Comparison of ENCODE assay signal across 25 cellular contexts in the genomic region with DNA sequence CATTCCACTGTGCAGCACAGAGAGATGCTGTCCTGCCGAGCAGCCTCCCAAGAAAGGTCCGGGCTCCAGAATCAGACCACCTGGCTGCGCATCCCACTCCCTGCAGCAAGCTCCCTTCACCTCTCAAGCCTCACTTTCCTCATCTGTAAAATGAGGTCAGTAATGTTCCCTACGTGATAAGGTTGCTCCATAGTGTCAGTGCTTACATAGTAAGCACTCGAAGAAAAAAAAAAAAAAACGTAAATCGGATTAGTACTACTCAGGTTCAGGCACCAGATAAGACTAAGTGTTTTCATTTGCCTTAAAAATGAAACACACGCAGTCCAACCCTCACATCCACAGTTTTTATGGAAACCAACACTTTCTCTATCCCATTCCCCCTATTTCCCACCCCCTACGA.
"Had no signal": no experiment of that assay in that cellular context is flagged by ENCODE, and none has a peak within 500 bp of the region (broad histone marks: within the 10 kb centered on the region; RNA-seq: fewer than 3 reads in every experiment).

No MANE protein-coding gene starts in this region.

- DNase-seq: colonic mucosa; effector CD8-positive, alpha-beta T cell; esophagus squamous epithelium; foreskin melanocyte; glutamatergic neuron; heart right ventricle; hippocampal formation; left cardiac atrium; left lung; mesenchymal stem cell; midbrain; naive thymus-derived CD8-positive, alpha-beta T cell; nephron progenitor cell; pancreas; retina; right lobe of liver; small intestine; stimulated activated CD4-positive, alpha-beta T cell treated with anti-CD3 and anti-CD28 coated beads, Interleukin-15, amount 100 ng/mL, for 24 hours; stimulated activated CD4-positive, alpha-beta T cell treated with anti-CD3 and anti-CD28 coated beads, Interleukin-2, amount 100 ng/mL, for 48 hours; stimulated activated naive B cell treated with anti-CD40 and anti-IgM and Interleukin-4, amounts not matched to agents 10 μg/mL and 1 μg/mL and 100 μg/mL, for 72 hours; upper lobe of left lung had no signal

- H3K27ac Mint-ChIP-seq: dendritic cell treated with granulocyte-macrophage colony-stimulating factor and Interleukin-4, amounts not matched to agents 40 ng/mL and 50 ng/mL, for 4 days; naive thymus-derived CD8-positive, alpha-beta T cell; stimulated activated naive B cell treated with anti-CD40 and anti-IgM and Interleukin-4, amounts not matched to agents 10 μg/mL and 1 μg/mL and 100 μg/mL, for 72 hours; stimulated activated naive CD8-positive, alpha-beta T cell treated with anti-CD3 and anti-CD28 coated beads, Interleukin-15, Interleukin-2, amounts not matched to agents 100 ng/mL and 50 ng/mL, for 24 hours had no signal

- H3K9me3 Mint-ChIP-seq: dendritic cell treated with granulocyte-macrophage colony-stimulating factor and Interleukin-4, amounts not matched to agents 40 ng/mL and 50 ng/mL, for 4 days had no signal

- H3K4me3 Mint-ChIP-seq: dendritic cell treated with granulocyte-macrophage colony-stimulating factor and Interleukin-4, amounts not matched to agents 40 ng/mL and 50 ng/mL, for 4 days; naive thymus-derived CD8-positive, alpha-beta T cell; nephron progenitor cell; stimulated activated naive B cell treated with anti-CD40 and anti-IgM and Interleukin-4, amounts not matched to agents 10 μg/mL and 1 μg/mL and 100 μg/mL, for 72 hours; stimulated activated naive CD8-positive, alpha-beta T cell treated with anti-CD3 and anti-CD28 coated beads, Interleukin-15, Interleukin-2, amounts not matched to agents 100 ng/mL and 50 ng/mL, for 24 hours had no signal

- H3K4me3 ChIP-seq: colonic mucosa, esophagus squamous epithelium, heart right ventricle, left lung, pancreas, right lobe of liver, thoracic aorta, tibial nerve, upper lobe of left lung had no signal
